ENCODE assay signal across 7 cellular contexts in genomic region chr11:10303558-10304363, GRCh38. TPM values are rescaled to one million over a fixed set of nuclear protein-coding genes. Genes with fewer than 3 reads are reported as not detected.
A peak's percentile ranks its signal among the peaks of the same experiment; 100 is the strongest.
DNase-seq lines count a peak whose midpoint lies in the region; ATAC-seq and TF ChIP-seq lines count a peak whose summit lies in the region.

No MANE protein-coding gene starts in this region.

- peak overlapping the region; percentile 55 for H3K27ac Mint-ChIP-seq in activated CD8-positive, alpha-beta T cell treated with anti-CD3 and anti-CD28 coated beads for 36 hours
- H3K27ac Mint-ChIP-seq in naive thymus-derived CD8-positive, alpha-beta T cell = peak overlapping the region in 9 of 10 donors; percentile 55 to 98 (median 92)

- POLR2A ChIA-PET in GM10248 (lab: Yijun Ruan, JAX) = no interaction called here
- POLR2A ChIA-PET in activated CD8-positive, alpha-beta T cell treated with anti-CD3 and anti-CD28 coated beads for 36 hours (lab: Charles Lee) = interaction anchor here (1.3 to 1.5 kb wide), 2 partner anchors 545 to 691 kb away, joined by 3 to 8 read pairs; no protein-coding TSS in a partner anchor
- POLR2A ChIA-PET in naive thymus-derived CD8-positive, alpha-beta T cell (lab: Charles Lee) = interaction anchor here (0.5 to 2.4 kb wide), 6 partner anchors 8 to 237 kb away, joined by 3 to 6 read pairs (median 3); partner anchors contain the start of gene RNF141

- CTCF ChIA-PET in GM10248 (lab: Yijun Ruan, JAX) = interaction anchor here (0.7 to 9.6 kb wide), 21 partner anchors 8 to 703 kb away, joined by 3 to 86 read pairs (median 4); no protein-coding TSS in a partner anchor
- CTCF ChIA-PET in activated CD8-positive, alpha-beta T cell treated with anti-CD3 and anti-CD28 coated beads for 36 hours (lab: Charles Lee) = interaction anchor here (0.8 to 9.1 kb wide), 16 partner anchors 7 to 797 kb away, joined by 3 to 135 read pairs (median 4); partner anchors contain the start of gene SBF2

- peak overlapping the region; percentile 74 for H3K4me3 ChIP-seq in NB4 (ENCODE audit: low read depth, low read length)

- no peak for TF ChIP-seq CTCF in GM10248 (IDR thresholded peaks at IDR 0.05; ENCODE audit: control extremely low read depth, extremely low read depth, low read depth, missing control alignments)
- TF ChIP-seq CTCF in NB4 (IDR thresholded peaks at IDR 0.05; ENCODE audit: low read depth, low read length) = no peak
- no peak for TF ChIP-seq CTCF in activated CD8-positive, alpha-beta T cell treated with anti-CD3 and anti-CD28 coated beads for 36 hours (IDR thresholded peaks at IDR 0.05)

- no peaks in the 10 kb centered on the region for H3K9me3 Mint-ChIP-seq in activated CD8-positive, alpha-beta T cell treated with anti-CD3 and anti-CD28 coated beads for 36 hours
- H3K9me3 Mint-ChIP-seq in naive thymus-derived CD8-positive, alpha-beta T cell = no peaks in the 10 kb centered on the region

- H3K4me3 Mint-ChIP-seq in activated CD8-positive, alpha-beta T cell treated with anti-CD3 and anti-CD28 coated beads for 36 hours = peak overlapping the region; percentile 89
- H3K4me3 Mint-ChIP-seq in naive thymus-derived CD8-positive, alpha-beta T cell = peak overlapping the region; percentile 91 to 100 (median 99)

- intact Hi-C loops in activated CD8-positive, alpha-beta T cell treated with anti-CD3 and anti-CD28 coated beads for 36 hours (cut with micrococcal nuclease) = no loop called here

- peaks cover 38% of the 10 kb centered on the region for H3K27me3 Mint-ChIP-seq in activated CD8-positive, alpha-beta T cell treated with anti-CD3 and anti-CD28 coated beads for 36 hours
- H3K27me3 Mint-ChIP-seq in naive thymus-derived CD8-positive, alpha-beta T cell = peaks cover 7 to 21% (median 16%) of the 10 kb centered on the region in 5 donors

- TF ChIP-seq POLR2A in NB4 (IDR thresholded peaks at IDR 0.05; ENCODE audit: extremely low read depth, insufficient read length) = no peak

- ATAC-seq in activated CD8-positive, alpha-beta T cell treated with anti-CD3 and anti-CD28 coated beads for 36 hours = no peak
- peak in 1 of 2 donors; percentile 20 for ATAC-seq in naive thymus-derived CD8-positive, alpha-beta T cell
- ATAC-seq in HG03108 (IDR thresholded peaks at IDR 0.05; ENCODE audit: unreplicated experiment) (no peak), HG03342 (IDR thresholded peaks at IDR 0.05; ENCODE audit: unreplicated experiment) (no peak)

- peaks cover 23% of the 10 kb centered on the region for H3K4me1 Mint-ChIP-seq in activated CD8-positive, alpha-beta T cell treated with anti-CD3 and anti-CD28 coated beads for 36 hours (ENCODE audit: low read depth)
- H3K4me1 Mint-ChIP-seq in naive thymus-derived CD8-positive, alpha-beta T cell = peaks cover 22 to 61% (median 40%) of the 10 kb centered on the region in 4 donors

- DNase-seq in GM10248 (ENCODE audit: extremely low spot score) (peak; percentile 40), NB4 (ENCODE audit: low read depth) (peak; percentile 84), fibroblast of gingiva (ENCODE audit: low read depth) (peak; percentile 72)
- peak; percentile 59 for DNase-seq in activated CD8-positive, alpha-beta T cell treated with anti-CD3 and anti-CD28 coated beads for 36 hours
- DNase-seq in naive thymus-derived CD8-positive, alpha-beta T cell = peak in 4 of 10 donors; percentile 41 to 65 (median 42)

- H3K36me3 Mint-ChIP-seq in activated CD8-positive, alpha-beta T cell treated with anti-CD3 and anti-CD28 coated beads for 36 hours (ENCODE audit: low read depth) = peaks cover 21% of the 10 kb centered on the region
- no peaks in the 10 kb centered on the region for H3K36me3 Mint-ChIP-seq in naive thymus-derived CD8-positive, alpha-beta T cell

RNA-seq across cellular contexts. Expression of gene ADM, which starts 1.1 kb away (rescaled TPM):
- 10 to 100 TPM; 43.1 to 46.9 TPM for total RNA-seq in activated CD8-positive, alpha-beta T cell treated with anti-CD3 and anti-CD28 coated beads for 36 hours
- under 1 TPM; 0.77 to 0.91 TPM for total RNA-seq in naive thymus-derived CD8-positive, alpha-beta T cell
- polyA plus RNA-seq in naive thymus-derived CD8-positive, alpha-beta T cell = under 1 TPM in 1 of 3 donors, not detected in 2; 0.15 TPM

RNA-seq across cellular contexts. Expression of gene SBF2, which starts 9.7 kb away (rescaled TPM):
- total RNA-seq in activated CD8-positive, alpha-beta T cell treated with anti-CD3 and anti-CD28 coated beads for 36 hours = 10 to 100 TPM in 1 of 2 experiments, 1 to 10 TPM in 1; 10.0 to 11.0 TPM
- 10 to 100 TPM; 14.2 to 14.6 TPM for total RNA-seq in naive thymus-derived CD8-positive, alpha-beta T cell
- 1 to 10 TPM; 2.0 to 4.9 (median 4.1) TPM for polyA plus RNA-seq in naive thymus-derived CD8-positive, alpha-beta T cell

Comparison
In these comparisons a context has a peak if more than half of its experiments do, and no peak if none do; other contexts are left out.
1. RNA of gene ADM, which starts 1.1 kb away (total RNA-seq): 43.1 to 46.9 TPM in activated CD8-positive, alpha-beta T cell treated with anti-CD3 and anti-CD28 coated beads for 36 hours; 0.77 to 0.91 TPM in naive thymus-derived CD8-positive, alpha-beta T cell; every median in the first group is over 10 times any median in the second.